In the genomic region with DNA sequence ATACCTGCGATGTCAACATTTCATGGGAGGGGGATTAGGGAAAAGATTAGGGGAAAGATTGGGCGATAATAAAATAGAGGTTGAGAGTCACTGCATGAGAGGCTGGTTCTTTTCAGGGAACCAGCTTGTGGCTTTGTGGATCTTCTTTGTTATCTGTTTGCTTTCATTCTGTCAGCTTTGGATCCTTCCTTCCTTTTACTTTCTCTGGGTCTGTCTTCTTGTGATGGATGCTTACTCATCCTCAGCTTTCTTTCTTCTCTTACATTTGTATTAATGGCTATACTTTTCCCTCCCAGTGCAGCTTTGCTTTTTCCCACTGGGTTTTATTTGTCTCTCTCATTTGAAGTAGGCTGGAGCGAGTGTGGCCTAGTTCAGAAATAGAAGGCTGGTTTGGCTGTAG, we compare ENCODE assay signal across 1 cellular context.
TF ChIP-seq lines count a peak whose summit lies in the region.

No MANE protein-coding gene starts in this region.

TF ChIP-seq in WTC11, 78 proteins besides CTCF, POLR2A, EP300 and RAD21 (continued from another document):
- TF ChIP-seq, protein P1, sequence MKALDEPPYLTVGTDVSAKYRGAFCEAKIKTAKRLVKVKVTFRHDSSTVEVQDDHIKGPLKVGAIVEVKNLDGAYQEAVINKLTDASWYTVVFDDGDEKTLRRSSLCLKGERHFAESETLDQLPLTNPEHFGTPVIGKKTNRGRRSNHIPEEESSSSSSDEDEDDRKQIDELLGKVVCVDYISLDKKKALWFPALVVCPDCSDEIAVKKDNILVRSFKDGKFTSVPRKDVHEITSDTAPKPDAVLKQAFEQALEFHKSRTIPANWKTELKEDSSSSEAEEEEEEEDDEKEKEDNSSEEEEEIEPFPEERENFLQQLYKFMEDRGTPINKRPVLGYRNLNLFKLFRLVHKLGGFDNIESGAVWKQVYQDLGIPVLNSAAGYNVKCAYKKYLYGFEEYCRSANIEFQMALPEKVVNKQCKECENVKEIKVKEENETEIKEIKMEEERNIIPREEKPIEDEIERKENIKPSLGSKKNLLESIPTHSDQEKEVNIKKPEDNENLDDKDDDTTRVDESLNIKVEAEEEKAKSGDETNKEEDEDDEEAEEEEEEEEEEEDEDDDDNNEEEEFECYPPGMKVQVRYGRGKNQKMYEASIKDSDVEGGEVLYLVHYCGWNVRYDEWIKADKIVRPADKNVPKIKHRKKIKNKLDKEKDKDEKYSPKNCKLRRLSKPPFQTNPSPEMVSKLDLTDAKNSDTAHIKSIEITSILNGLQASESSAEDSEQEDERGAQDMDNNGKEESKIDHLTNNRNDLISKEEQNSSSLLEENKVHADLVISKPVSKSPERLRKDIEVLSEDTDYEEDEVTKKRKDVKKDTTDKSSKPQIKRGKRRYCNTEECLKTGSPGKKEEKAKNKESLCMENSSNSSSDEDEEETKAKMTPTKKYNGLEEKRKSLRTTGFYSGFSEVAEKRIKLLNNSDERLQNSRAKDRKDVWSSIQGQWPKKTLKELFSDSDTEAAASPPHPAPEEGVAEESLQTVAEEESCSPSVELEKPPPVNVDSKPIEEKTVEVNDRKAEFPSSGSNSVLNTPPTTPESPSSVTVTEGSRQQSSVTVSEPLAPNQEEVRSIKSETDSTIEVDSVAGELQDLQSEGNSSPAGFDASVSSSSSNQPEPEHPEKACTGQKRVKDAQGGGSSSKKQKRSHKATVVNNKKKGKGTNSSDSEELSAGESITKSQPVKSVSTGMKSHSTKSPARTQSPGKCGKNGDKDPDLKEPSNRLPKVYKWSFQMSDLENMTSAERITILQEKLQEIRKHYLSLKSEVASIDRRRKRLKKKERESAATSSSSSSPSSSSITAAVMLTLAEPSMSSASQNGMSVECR (CRISPR knock-in tag; IDR thresholded peaks at IDR 0.05; ENCODE audit: borderline replicate concordance), result no peak
- TF ChIP-seq, protein P2, sequence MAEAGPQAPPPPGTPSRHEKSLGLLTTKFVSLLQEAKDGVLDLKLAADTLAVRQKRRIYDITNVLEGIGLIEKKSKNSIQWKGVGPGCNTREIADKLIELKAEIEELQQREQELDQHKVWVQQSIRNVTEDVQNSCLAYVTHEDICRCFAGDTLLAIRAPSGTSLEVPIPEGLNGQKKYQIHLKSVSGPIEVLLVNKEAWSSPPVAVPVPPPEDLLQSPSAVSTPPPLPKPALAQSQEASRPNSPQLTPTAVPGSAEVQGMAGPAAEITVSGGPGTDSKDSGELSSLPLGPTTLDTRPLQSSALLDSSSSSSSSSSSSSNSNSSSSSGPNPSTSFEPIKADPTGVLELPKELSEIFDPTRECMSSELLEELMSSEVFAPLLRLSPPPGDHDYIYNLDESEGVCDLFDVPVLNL (CRISPR knock-in tag; IDR thresholded peaks at IDR 0.05; ENCODE audit: borderline replicate concordance, low read depth), result no peak
- TF ChIP-seq NR3C1 (CRISPR knock-in tag; conservative IDR thresholded peaks at IDR 0.05; ENCODE audit: low read depth) (no peak), HMGA2 (CRISPR knock-in tag; IDR thresholded peaks at IDR 0.05) (no peak), EMX1 (CRISPR knock-in tag; IDR thresholded peaks at IDR 0.05) (no peak), ZNF396 (CRISPR knock-in tag; IDR thresholded peaks at IDR 0.05; ENCODE audit: borderline replicate concordance) (no peak), KAT7 (CRISPR knock-in tag; IDR thresholded peaks at IDR 0.05; ENCODE audit: borderline replicate concordance) (no peak), NFYB (CRISPR knock-in tag; conservative IDR thresholded peaks at IDR 0.05; ENCODE audit: low read depth) (no peak), ZNF671 (CRISPR knock-in tag; IDR thresholded peaks at IDR 0.05) (no peak), GTF2I (CRISPR knock-in tag; conservative IDR thresholded peaks at IDR 0.05) (no peak), PRRX2 (CRISPR knock-in tag; IDR thresholded peaks at IDR 0.05) (no peak), ZNF219 (CRISPR knock-in tag; IDR thresholded peaks at IDR 0.05; ENCODE audit: borderline replicate concordance) (no peak)
- TF ChIP-seq, protein P3, sequence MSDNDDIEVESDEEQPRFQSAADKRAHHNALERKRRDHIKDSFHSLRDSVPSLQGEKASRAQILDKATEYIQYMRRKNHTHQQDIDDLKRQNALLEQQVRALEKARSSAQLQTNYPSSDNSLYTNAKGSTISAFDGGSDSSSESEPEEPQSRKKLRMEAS (CRISPR knock-in tag; IDR thresholded peaks at IDR 0.05), result no peak
- TF ChIP-seq, protein P4, sequence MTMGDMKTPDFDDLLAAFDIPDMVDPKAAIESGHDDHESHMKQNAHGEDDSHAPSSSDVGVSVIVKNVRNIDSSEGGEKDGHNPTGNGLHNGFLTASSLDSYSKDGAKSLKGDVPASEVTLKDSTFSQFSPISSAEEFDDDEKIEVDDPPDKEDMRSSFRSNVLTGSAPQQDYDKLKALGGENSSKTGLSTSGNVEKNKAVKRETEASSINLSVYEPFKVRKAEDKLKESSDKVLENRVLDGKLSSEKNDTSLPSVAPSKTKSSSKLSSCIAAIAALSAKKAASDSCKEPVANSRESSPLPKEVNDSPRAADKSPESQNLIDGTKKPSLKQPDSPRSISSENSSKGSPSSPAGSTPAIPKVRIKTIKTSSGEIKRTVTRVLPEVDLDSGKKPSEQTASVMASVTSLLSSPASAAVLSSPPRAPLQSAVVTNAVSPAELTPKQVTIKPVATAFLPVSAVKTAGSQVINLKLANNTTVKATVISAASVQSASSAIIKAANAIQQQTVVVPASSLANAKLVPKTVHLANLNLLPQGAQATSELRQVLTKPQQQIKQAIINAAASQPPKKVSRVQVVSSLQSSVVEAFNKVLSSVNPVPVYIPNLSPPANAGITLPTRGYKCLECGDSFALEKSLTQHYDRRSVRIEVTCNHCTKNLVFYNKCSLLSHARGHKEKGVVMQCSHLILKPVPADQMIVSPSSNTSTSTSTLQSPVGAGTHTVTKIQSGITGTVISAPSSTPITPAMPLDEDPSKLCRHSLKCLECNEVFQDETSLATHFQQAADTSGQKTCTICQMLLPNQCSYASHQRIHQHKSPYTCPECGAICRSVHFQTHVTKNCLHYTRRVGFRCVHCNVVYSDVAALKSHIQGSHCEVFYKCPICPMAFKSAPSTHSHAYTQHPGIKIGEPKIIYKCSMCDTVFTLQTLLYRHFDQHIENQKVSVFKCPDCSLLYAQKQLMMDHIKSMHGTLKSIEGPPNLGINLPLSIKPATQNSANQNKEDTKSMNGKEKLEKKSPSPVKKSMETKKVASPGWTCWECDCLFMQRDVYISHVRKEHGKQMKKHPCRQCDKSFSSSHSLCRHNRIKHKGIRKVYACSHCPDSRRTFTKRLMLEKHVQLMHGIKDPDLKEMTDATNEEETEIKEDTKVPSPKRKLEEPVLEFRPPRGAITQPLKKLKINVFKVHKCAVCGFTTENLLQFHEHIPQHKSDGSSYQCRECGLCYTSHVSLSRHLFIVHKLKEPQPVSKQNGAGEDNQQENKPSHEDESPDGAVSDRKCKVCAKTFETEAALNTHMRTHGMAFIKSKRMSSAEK (CRISPR knock-in tag; IDR thresholded peaks at IDR 0.05; ENCODE audit: borderline replicate concordance), result no peak
- TF ChIP-seq, protein P5, sequence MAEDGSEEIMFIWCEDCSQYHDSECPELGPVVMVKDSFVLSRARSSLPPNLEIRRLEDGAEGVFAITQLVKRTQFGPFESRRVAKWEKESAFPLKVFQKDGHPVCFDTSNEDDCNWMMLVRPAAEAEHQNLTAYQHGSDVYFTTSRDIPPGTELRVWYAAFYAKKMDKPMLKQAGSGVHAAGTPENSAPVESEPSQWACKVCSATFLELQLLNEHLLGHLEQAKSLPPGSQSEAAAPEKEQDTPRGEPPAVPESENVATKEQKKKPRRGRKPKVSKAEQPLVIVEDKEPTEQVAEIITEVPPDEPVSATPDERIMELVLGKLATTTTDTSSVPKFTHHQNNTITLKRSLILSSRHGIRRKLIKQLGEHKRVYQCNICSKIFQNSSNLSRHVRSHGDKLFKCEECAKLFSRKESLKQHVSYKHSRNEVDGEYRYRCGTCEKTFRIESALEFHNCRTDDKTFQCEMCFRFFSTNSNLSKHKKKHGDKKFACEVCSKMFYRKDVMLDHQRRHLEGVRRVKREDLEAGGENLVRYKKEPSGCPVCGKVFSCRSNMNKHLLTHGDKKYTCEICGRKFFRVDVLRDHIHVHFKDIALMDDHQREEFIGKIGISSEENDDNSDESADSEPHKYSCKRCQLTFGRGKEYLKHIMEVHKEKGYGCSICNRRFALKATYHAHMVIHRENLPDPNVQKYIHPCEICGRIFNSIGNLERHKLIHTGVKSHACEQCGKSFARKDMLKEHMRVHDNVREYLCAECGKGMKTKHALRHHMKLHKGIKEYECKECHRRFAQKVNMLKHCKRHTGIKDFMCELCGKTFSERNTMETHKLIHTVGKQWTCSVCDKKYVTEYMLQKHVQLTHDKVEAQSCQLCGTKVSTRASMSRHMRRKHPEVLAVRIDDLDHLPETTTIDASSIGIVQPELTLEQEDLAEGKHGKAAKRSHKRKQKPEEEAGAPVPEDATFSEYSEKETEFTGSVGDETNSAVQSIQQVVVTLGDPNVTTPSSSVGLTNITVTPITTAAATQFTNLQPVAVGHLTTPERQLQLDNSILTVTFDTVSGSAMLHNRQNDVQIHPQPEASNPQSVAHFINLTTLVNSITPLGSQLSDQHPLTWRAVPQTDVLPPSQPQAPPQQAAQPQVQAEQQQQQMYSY (CRISPR knock-in tag; IDR thresholded peaks at IDR 0.05), result no peak
- TF ChIP-seq, protein P6, sequence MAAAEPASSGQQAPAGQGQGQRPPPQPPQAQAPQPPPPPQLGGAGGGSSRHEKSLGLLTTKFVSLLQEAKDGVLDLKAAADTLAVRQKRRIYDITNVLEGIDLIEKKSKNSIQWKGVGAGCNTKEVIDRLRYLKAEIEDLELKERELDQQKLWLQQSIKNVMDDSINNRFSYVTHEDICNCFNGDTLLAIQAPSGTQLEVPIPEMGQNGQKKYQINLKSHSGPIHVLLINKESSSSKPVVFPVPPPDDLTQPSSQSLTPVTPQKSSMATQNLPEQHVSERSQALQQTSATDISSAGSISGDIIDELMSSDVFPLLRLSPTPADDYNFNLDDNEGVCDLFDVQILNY (CRISPR knock-in tag; IDR thresholded peaks at IDR 0.05), result no peak
- TF ChIP-seq, protein P7, sequence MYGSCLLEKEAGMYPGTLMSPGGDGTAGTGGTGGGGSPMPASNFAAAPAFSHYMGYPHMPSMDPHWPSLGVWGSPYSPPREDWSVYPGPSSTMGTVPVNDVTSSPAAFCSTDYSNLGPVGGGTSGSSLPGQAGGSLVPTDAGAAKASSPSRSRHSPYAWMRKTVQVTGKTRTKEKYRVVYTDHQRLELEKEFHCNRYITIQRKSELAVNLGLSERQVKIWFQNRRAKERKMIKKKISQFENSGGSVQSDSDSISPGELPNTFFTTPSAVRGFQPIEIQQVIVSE (CRISPR knock-in tag; IDR thresholded peaks at IDR 0.05; ENCODE audit: borderline replicate concordance), result no peak
- TF ChIP-seq, protein P8, sequence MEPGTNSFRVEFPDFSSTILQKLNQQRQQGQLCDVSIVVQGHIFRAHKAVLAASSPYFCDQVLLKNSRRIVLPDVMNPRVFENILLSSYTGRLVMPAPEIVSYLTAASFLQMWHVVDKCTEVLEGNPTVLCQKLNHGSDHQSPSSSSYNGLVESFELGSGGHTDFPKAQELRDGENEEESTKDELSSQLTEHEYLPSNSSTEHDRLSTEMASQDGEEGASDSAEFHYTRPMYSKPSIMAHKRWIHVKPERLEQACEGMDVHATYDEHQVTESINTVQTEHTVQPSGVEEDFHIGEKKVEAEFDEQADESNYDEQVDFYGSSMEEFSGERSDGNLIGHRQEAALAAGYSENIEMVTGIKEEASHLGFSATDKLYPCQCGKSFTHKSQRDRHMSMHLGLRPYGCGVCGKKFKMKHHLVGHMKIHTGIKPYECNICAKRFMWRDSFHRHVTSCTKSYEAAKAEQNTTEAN (CRISPR knock-in tag; IDR thresholded peaks at IDR 0.05), result no peak
- TF ChIP-seq, protein P9, sequence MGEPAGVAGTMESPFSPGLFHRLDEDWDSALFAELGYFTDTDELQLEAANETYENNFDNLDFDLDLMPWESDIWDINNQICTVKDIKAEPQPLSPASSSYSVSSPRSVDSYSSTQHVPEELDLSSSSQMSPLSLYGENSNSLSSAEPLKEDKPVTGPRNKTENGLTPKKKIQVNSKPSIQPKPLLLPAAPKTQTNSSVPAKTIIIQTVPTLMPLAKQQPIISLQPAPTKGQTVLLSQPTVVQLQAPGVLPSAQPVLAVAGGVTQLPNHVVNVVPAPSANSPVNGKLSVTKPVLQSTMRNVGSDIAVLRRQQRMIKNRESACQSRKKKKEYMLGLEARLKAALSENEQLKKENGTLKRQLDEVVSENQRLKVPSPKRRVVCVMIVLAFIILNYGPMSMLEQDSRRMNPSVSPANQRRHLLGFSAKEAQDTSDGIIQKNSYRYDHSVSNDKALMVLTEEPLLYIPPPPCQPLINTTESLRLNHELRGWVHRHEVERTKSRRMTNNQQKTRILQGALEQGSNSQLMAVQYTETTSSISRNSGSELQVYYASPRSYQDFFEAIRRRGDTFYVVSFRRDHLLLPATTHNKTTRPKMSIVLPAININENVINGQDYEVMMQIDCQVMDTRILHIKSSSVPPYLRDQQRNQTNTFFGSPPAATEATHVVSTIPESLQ (CRISPR knock-in tag; IDR thresholded peaks at IDR 0.05), result no peak
